In the genomic region with DNA sequence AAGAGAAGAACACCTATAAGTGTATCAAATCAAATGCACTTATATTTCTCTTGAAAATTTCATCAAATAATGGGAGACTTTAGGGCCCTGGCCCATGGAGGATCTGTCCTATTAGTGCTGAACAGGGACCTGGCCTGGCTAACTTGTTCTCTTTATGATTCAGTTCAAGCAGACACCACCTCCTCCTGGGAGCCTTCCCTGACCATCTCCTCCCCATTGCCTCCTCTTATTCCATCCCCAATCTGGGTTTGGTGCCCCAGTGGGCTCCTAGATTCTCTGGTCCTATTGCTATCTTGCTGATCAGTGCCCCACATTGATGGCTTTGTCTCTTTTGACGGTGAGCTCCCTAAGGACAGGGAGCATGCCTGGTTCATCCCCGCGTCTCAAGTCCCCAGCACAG, we compare ENCODE assay signal across 22 cellular contexts.
DNase-seq lines count a peak whose midpoint lies in the region; ATAC-seq and TF ChIP-seq lines count a peak whose summit lies in the region.
"Had no signal": no experiment of that assay in that cellular context is flagged by ENCODE, and none has a peak within 500 bp of the region (broad histone marks: within the 10 kb centered on the region; RNA-seq: fewer than 3 reads in every experiment).

No MANE protein-coding gene starts in this region.

- peaks cover 49% of the 10 kb centered on the region for H3K4me1 Mint-ChIP-seq in dendritic cell treated with granulocyte-macrophage colony-stimulating factor and Interleukin-4, amounts not matched to agents 40 ng/mL and 50 ng/mL, for 4 days (ENCODE audit: low read depth)
- peaks cover 36% of the 10 kb centered on the region for H3K4me1 Mint-ChIP-seq in activated naive CD4-positive, alpha-beta T cell treated with anti-CD3 and anti-CD28 coated beads, Interleukin-2, amount 10 ng/mL, durations not matched to agents 7 days and 5 days

- H3K9me3 ChIP-seq in right atrium auricular region, result peaks cover 0 to 3% of the 10 kb centered on the region in 2 donors
- H3K9me3 ChIP-seq in sigmoid colon, result no peaks in the 10 kb centered on the region
- H3K9me3 ChIP-seq: mucosa of descending colon, ovary, Peyer's patch had no signal

- H3K36me3 Mint-ChIP-seq in dendritic cell treated with granulocyte-macrophage colony-stimulating factor and Interleukin-4, amounts not matched to agents 40 ng/mL and 50 ng/mL, for 4 days (ENCODE audit: low read depth), result peaks cover 19% of the 10 kb centered on the region
- peaks cover 6% of the 10 kb centered on the region for H3K36me3 Mint-ChIP-seq in activated naive CD4-positive, alpha-beta T cell treated with anti-CD3 and anti-CD28 coated beads, Interleukin-2, amount 10 ng/mL, durations not matched to agents 7 days and 5 days

- no peak for DNase-seq in right atrium auricular region (ENCODE audit: low spot score)
- no peak for DNase-seq in left ventricle myocardium superior
- DNase-seq in sigmoid colon, result no peak
- no peak for DNase-seq in T-helper 2 cell
- DNase-seq in activated naive CD4-positive, alpha-beta T cell treated with anti-CD3 and anti-CD28 coated beads, Interleukin-2, amount 10 ng/mL, durations not matched to agents 7 days and 5 days, result no peak
- DNase-seq in germinal center (ENCODE audit: low spot score), result no peak
- DNase-seq: amniotic stem cell, dermis blood vessel endothelial cell, hippocampal formation, KG1, kidney glomerular epithelial cell, mucosa of descending colon, NCI-H1105 treated with DMSO at 0.1 percent for 48 hours, Peyer's patch, small intestine had no signal

- WGBS in sigmoid colon, 2 donors, result 90 to 92% methylated on average over 3 of the region's 3 CpGs

- no peaks in the 10 kb centered on the region for H3K27me3 ChIP-seq in right atrium auricular region
- no peaks in the 10 kb centered on the region for H3K27me3 ChIP-seq in sigmoid colon
- H3K27me3 ChIP-seq: ovary, Peyer's patch had no signal

- peaks cover 0 to 62% of the 10 kb centered on the region in 2 donors for H3K4me1 ChIP-seq in right atrium auricular region
- H3K4me1 ChIP-seq in sigmoid colon, result peaks cover 0 to 64% (median 48%) of the 10 kb centered on the region in 4 donors

- CTCF ChIA-PET in activated naive CD4-positive, alpha-beta T cell treated with anti-CD3 and anti-CD28 coated beads, Interleukin-2, amount 10 ng/mL, durations not matched to agents 7 days and 5 days (lab: Charles Lee), result interaction anchor here (3.4 kb wide), 1 partner anchor 66 kb away, joined by 11 read pairs; no protein-coding TSS in a partner anchor

- H3K9me3 Mint-ChIP-seq in dendritic cell treated with granulocyte-macrophage colony-stimulating factor and Interleukin-4, amounts not matched to agents 40 ng/mL and 50 ng/mL, for 4 days, result no peaks in the 10 kb centered on the region
- H3K9me3 Mint-ChIP-seq in activated naive CD4-positive, alpha-beta T cell treated with anti-CD3 and anti-CD28 coated beads, Interleukin-2, amount 10 ng/mL, durations not matched to agents 7 days and 5 days, result peaks cover 3% of the 10 kb centered on the region
- H3K9me3 Mint-ChIP-seq: activated T-helper 17 cell treated with anti-CD3 and anti-CD28 coated beads, Interleukin-2, amount 50 U/mL, for 72 hours; GM23338 had no signal

- H3K4me3 ChIP-seq in right atrium auricular region (no peak overlapping the region), sigmoid colon (no peak overlapping the region)
- H3K4me3 ChIP-seq: GM12878, GM23338, mucosa of descending colon, ovary, Peyer's patch had no signal

- TF ChIP-seq CTCF in right atrium auricular region (IDR thresholded peaks at IDR 0.05) (no peak), sigmoid colon (IDR thresholded peaks at IDR 0.05) (no peak)

- ATAC-seq in left ventricle myocardium superior (no peak), HG03039 (IDR thresholded peaks at IDR 0.05; ENCODE audit: unreplicated experiment) (no peak)
- ATAC-seq: activated T-helper 17 cell treated with anti-CD3 and anti-CD28 coated beads, Interleukin-2, amount 50 U/mL, for 72 hours; GM12878; GM23338 had no signal

- H3K27me3 Mint-ChIP-seq in dendritic cell treated with granulocyte-macrophage colony-stimulating factor and Interleukin-4, amounts not matched to agents 40 ng/mL and 50 ng/mL, for 4 days, result no peaks in the 10 kb centered on the region
- no peaks in the 10 kb centered on the region for H3K27me3 Mint-ChIP-seq in activated naive CD4-positive, alpha-beta T cell treated with anti-CD3 and anti-CD28 coated beads, Interleukin-2, amount 10 ng/mL, durations not matched to agents 7 days and 5 days
- H3K27me3 Mint-ChIP-seq: activated T-helper 17 cell treated with anti-CD3 and anti-CD28 coated beads, Interleukin-2, amount 50 U/mL, for 72 hours had no signal

- no peak overlapping the region for H3K4me3 Mint-ChIP-seq in dendritic cell treated with granulocyte-macrophage colony-stimulating factor and Interleukin-4, amounts not matched to agents 40 ng/mL and 50 ng/mL, for 4 days
- H3K4me3 Mint-ChIP-seq in activated naive CD4-positive, alpha-beta T cell treated with anti-CD3 and anti-CD28 coated beads, Interleukin-2, amount 10 ng/mL, durations not matched to agents 7 days and 5 days, result no peak overlapping the region
- H3K4me3 Mint-ChIP-seq: activated T-helper 17 cell treated with anti-CD3 and anti-CD28 coated beads, Interleukin-2, amount 50 U/mL, for 72 hours; GM23338 had no signal

- intact Hi-C loops in left ventricle myocardium superior (cut with micrococcal nuclease), result no loop called here
- intact Hi-C loops in dendritic cell treated with granulocyte-macrophage colony-stimulating factor and Interleukin-4, amounts not matched to agents 40 ng/mL and 50 ng/mL, for 4 days (cut with micrococcal nuclease), result no loop called here
- intact Hi-C loops in sigmoid colon (cut with DNase I), result no loop called here

- H3K27ac ChIP-seq in right atrium auricular region (peak overlapping the region; percentile 56 to 96), sigmoid colon (peak overlapping the region; percentile 61 to 96 (median 82))
- H3K27ac ChIP-seq: HL-60 had no signal

- H3K36me3 ChIP-seq in right atrium auricular region (no peaks in the 10 kb centered on the region), sigmoid colon (peaks cover 0 to 2% (median 0%) of the 10 kb centered on the region in 4 donors)
- H3K36me3 ChIP-seq: ovary had no signal

- H3K27ac Mint-ChIP-seq in dendritic cell treated with granulocyte-macrophage colony-stimulating factor and Interleukin-4, amounts not matched to agents 40 ng/mL and 50 ng/mL, for 4 days, result peak overlapping the region; percentile 63
- H3K27ac Mint-ChIP-seq in activated naive CD4-positive, alpha-beta T cell treated with anti-CD3 and anti-CD28 coated beads, Interleukin-2, amount 10 ng/mL, durations not matched to agents 7 days and 5 days, result no peak overlapping the region
- H3K27ac Mint-ChIP-seq: GM23338 had no signal

- no peak for TF ChIP-seq EP300 in sigmoid colon (IDR thresholded peaks at IDR 0.05)

- TF ChIP-seq POLR2A in sigmoid colon (IDR thresholded peaks at IDR 0.05), result no peak
